Comparison of ENCODE assay signal across 1 cellular context in the genomic region with DNA sequence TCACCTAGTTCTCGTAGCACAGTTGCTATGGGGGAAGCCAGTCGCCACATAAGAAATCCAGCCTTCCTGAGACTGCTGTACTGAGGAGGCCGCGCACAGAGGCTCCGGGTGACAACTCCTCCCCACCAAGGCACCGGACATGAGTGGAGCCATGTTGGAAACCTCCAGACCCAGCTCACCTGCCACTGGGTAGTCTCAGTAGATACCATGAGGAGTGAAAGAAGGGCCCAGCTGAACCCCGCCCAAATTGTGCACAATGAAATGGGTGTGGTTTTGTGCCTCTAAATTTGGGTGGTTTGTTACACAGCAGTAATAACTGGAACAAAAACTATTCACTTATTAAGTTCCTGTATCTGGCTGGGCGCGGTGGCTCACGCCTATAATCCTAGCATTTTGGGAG.
TF ChIP-seq lines count a peak whose summit lies in the region.

No MANE protein-coding gene starts in this region.

TF ChIP-seq in K562, 482 proteins besides CTCF, POLR2A, EP300 and RAD21:
- TF ChIP-seq, protein P1, sequence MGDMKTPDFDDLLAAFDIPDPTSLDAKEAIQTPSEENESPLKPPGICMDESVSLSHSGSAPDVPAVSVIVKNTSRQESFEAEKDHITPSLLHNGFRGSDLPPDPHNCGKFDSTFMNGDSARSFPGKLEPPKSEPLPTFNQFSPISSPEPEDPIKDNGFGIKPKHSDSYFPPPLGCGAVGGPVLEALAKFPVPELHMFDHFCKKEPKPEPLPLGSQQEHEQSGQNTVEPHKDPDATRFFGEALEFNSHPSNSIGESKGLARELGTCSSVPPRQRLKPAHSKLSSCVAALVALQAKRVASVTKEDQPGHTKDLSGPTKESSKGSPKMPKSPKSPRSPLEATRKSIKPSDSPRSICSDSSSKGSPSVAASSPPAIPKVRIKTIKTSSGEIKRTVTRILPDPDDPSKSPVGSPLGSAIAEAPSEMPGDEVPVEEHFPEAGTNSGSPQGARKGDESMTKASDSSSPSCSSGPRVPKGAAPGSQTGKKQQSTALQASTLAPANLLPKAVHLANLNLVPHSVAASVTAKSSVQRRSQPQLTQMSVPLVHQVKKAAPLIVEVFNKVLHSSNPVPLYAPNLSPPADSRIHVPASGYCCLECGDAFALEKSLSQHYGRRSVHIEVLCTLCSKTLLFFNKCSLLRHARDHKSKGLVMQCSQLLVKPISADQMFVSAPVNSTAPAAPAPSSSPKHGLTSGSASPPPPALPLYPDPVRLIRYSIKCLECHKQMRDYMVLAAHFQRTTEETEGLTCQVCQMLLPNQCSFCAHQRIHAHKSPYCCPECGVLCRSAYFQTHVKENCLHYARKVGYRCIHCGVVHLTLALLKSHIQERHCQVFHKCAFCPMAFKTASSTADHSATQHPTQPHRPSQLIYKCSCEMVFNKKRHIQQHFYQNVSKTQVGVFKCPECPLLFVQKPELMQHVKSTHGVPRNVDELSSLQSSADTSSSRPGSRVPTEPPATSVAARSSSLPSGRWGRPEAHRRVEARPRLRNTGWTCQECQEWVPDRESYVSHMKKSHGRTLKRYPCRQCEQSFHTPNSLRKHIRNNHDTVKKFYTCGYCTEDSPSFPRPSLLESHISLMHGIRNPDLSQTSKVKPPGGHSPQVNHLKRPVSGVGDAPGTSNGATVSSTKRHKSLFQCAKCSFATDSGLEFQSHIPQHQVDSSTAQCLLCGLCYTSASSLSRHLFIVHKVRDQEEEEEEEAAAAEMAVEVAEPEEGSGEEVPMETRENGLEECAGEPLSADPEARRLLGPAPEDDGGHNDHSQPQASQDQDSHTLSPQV (IDR thresholded peaks at IDR 0.05): peak; percentile 45; the same call in 1 of the 2 replicates
- TF ChIP-seq NR4A1 (CRISPR knock-in tag; IDR thresholded peaks at IDR 0.05): no peak
- TF ChIP-seq NR4A1 (tag; IDR thresholded peaks at IDR 0.05): peak; percentile 60; the same call in 1 of the 2 replicates
- TF ChIP-seq NONO (IDR thresholded peaks at IDR 0.05; ENCODE audit: low read depth in 2 of 2, low read length in 1 of 2): no peak
- 0 out of 2 replicates have a peak, but pooled peaks have one; percentile 20 for TF ChIP-seq GTF2A2 (tag; IDR thresholded peaks at IDR 0.05)
- TF ChIP-seq, protein P2, sequence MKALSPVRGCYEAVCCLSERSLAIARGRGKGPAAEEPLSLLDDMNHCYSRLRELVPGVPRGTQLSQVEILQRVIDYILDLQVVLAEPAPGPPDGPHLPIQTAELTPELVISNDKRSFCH (CRISPR knock-in tag; IDR thresholded peaks at IDR 0.05): no peak
- TF ChIP-seq, protein P2 (tag; IDR thresholded peaks at IDR 0.05): peak; percentile 87
- peak in 1 of 2 experiments; percentile 45; a peak in 1 of 4 replicates for TF ChIP-seq TEAD1 (CRISPR knock-in tag; IDR thresholded peaks at IDR 0.05)
